ENCODE assay signal across 8 cellular contexts in genomic region chr20:49484180-49485140, GRCh38. TPM values are rescaled to one million over a fixed set of nuclear protein-coding genes. Genes with fewer than 3 reads are reported as not detected.
DNase-seq lines count a peak whose midpoint lies in the region; ATAC-seq, FAIRE-seq and TF ChIP-seq lines count a peak whose summit lies in the region.

No MANE protein-coding gene starts in this region.

- peak overlapping the region; percentile 97 for H3K4me2 ChIP-seq in BLaER1
- H3K4me2 ChIP-seq in H1 (ENCODE audit: insufficient read depth in 1 of 2, low read depth in 2 of 2, low read length in 2 of 2): peak overlapping the region; percentile 50 to 100

- no peak overlapping the region for H3K4ac ChIP-seq in H1 (replicated peaks; ENCODE audit: insufficient read length, low read depth, low read length)

- no peak overlapping the region for H2BK20ac ChIP-seq in H1 (ENCODE audit: low read length)

- peak overlapping the region; percentile 92; the same call in 1 of the 2 replicates for H2BK15ac ChIP-seq in H1 (ENCODE audit: low read length)

- H4K8ac ChIP-seq in H1 (ENCODE audit: extremely low read depth, insufficient read depth, low read length): no peak overlapping the region

- H3K27me3 ChIP-seq in BLaER1: peaks cover 37% of the 10 kb centered on the region
- peaks cover 0 to 12% (median 9%) of the 10 kb centered on the region in 4 experiments; a peak in 5 of 7 replicates for H3K27me3 ChIP-seq in H1 (replicated peaks in 1 of 4; ENCODE audit: control insufficient read depth in 3 of 4, extremely low read depth in 1 of 4, insufficient read depth in 3 of 4, low read length in 3 of 4)

- H2BK120ac ChIP-seq in H1 (replicated peaks; ENCODE audit: low read depth, low read length): no peak overlapping the region

- H3K56ac ChIP-seq in H1 (replicated peaks; ENCODE audit: insufficient read length, low read depth, low read length): no peak overlapping the region

- no peaks in the 10 kb centered on the region for H3K9me3 ChIP-seq in BLaER1
- H3K9me3 ChIP-seq in H1 (ENCODE audit: insufficient read depth in 2 of 2, low read depth in 1 of 2, low read length in 1 of 2): peaks cover 0 to 3% of the 10 kb centered on the region in 2 experiments; a peak in 2 of 4 replicates

- peaks cover 5% of the 10 kb centered on the region; the same call in 1 of the 2 replicates for H3K4me1 ChIP-seq in BLaER1
- peaks cover 0 to 5% (median under 1%) of the 10 kb centered on the region in 4 experiments; a peak in 2 of 7 replicates for H3K4me1 ChIP-seq in H1 (replicated peaks in 1 of 4; ENCODE audit: control insufficient read depth in 3 of 4, insufficient read depth in 4 of 4, low read length in 3 of 4)

- 6% methylated on average over 43 of the region's 61 CpGs; no CpG with 5 or more reads in 1 of the 2 experiments for WGBS in H1 (ENCODE audit: extremely low coverage in 1 of 2, insufficient coverage in 1 of 2, insufficient read length in 1 of 2, insufficient replicate concordance in 2 of 2, low coverage in 1 of 2, low lambda C conversion rate in 2 of 2, missing lambda C conversion rate in 1 of 2), 2 experiments

- no peaks in the 10 kb centered on the region for H3K79me2 ChIP-seq in H1 (ENCODE audit: control insufficient read depth in 1 of 2, insufficient read depth in 2 of 2, low read length in 2 of 2)

- no peak for FAIRE-seq in H1 (lab: Jason Lieb, UNC)

- peak; percentile 83 to 89 for TF ChIP-seq RAD21 in H1 (IDR thresholded peaks at IDR 0.05 in 1 of 2, conservative IDR thresholded peaks at IDR 0.05 in 1 of 2; ENCODE audit: low read depth in 2 of 2, low read length in 2 of 2)

- H3K36me3 ChIP-seq in BLaER1 (no peaks in the 10 kb centered on the region), H1 (ENCODE audit: control insufficient read depth in 2 of 4, insufficient read depth in 4 of 4, low read length in 3 of 4) (no peaks in the 10 kb centered on the region)

- H4K5ac ChIP-seq in H1 (ENCODE audit: insufficient read length, low read depth, low read length): no peak overlapping the region

- no peak overlapping the region; the same call in 1 of the 2 replicates for H2BK12ac ChIP-seq in H1 (ENCODE audit: low read depth, low read length)

- TF ChIP-seq CTCF in H1 (IDR thresholded peaks at IDR 0.05; ENCODE audit: control extremely low read depth in 1 of 3, insufficient read depth in 1 of 3, low read depth in 1 of 3, low read length in 3 of 3): peak; percentile 67 to 97 (median 83)

- H2AFZ ChIP-seq in H1 (ENCODE audit: low read length): peak overlapping the region; percentile 100; the same call in 1 of the 2 replicates

- peaks cover 6% of the 10 kb centered on the region; the same call in 1 of the 2 replicates for H3K23me2 ChIP-seq in H1 (ENCODE audit: low read depth, low read length)

- TF ChIP-seq EP300 in H1 (IDR thresholded peaks at IDR 0.05; ENCODE audit: borderline replicate concordance in 1 of 2, low read depth in 2 of 2, low read length in 2 of 2): peak in 1 of 2 experiments; percentile 39; a peak in 1 of 3 replicates

- H3K14ac ChIP-seq in H1 (ENCODE audit: insufficient read length): no peak overlapping the region

- H3K9ac ChIP-seq in BLaER1 (no peak overlapping the region), H1 (replicated peaks in 1 of 4; ENCODE audit: extremely low read depth in 1 of 4, low read depth in 3 of 4, low read length in 3 of 4) (peak overlapping the region in 2 of 4 experiments; percentile 38 to 52; a peak in 3 of 7 replicates)

- peaks cover 40% of the 10 kb centered on the region for H4K20me1 ChIP-seq in BLaER1
- peaks cover 0 to 5% of the 10 kb centered on the region in 2 experiments for H4K20me1 ChIP-seq in H1 (replicated peaks in 1 of 2; ENCODE audit: control insufficient read depth in 1 of 2, insufficient read depth in 2 of 2, low read length in 2 of 2)

- POLR2A ChIA-PET in H1 (lab: Charles Lee; ENCODE audit: partially characterized antibody): interaction anchor here (0.9 to 1.5 kb wide), 6 partner anchors 36 to 197 kb away, joined by 3 to 4 read pairs (median 4); no protein-coding TSS in a partner anchor

- H3K4me3 ChIP-seq in BLaER1: peak overlapping the region; percentile 66
- peak overlapping the region; percentile 41 to 72 (median 60) for H3K4me3 ChIP-seq in H1 (ENCODE audit: extremely low read depth in 1 of 4, insufficient read depth in 2 of 4, low read depth in 3 of 4, low read length in 4 of 4)

- H3K79me1 ChIP-seq in H1 (ENCODE audit: low read depth, low read length): no peaks in the 10 kb centered on the region

- CTCF ChIA-PET in H1 (lab: Charles Lee; ENCODE audit: partially characterized antibody): interaction anchor here (0.6 to 8.5 kb wide), 56 partner anchors 8 to 399 kb away, joined by 3 to 126 read pairs (median 4); no protein-coding TSS in a partner anchor

- H3K27ac ChIP-seq in BLaER1: no peak overlapping the region
- H3K27ac ChIP-seq in H1 (ENCODE audit: low read depth, low read length): no peak overlapping the region

- H2AK5ac ChIP-seq in H1 (ENCODE audit: low read depth, low read length): no peak overlapping the region

- H2BK5ac ChIP-seq in H1 (ENCODE audit: low read depth, low read length): no peak overlapping the region

- no peak overlapping the region for H4K91ac ChIP-seq in H1 (replicated peaks; ENCODE audit: insufficient read length, low read length)

- no peak overlapping the region for H3K18ac ChIP-seq in H1 (ENCODE audit: extremely low read depth, low read length)

- DNase-seq in HK-2 (ENCODE audit: unreplicated experiment): peak; percentile 77
- peak; percentile 95 for DNase-seq in NCI-H82 (lab: John Stamatoyannopoulos, UW)
- DNase-seq in activated CD8-positive, alpha-beta memory T cell treated with anti-CD3 and anti-CD28 coated beads, Interleukin-2, amount 50 U/mL, for 4 hours: peak; percentile 51
- DNase-seq in H1 (ENCODE audit: low read depth in 1 of 2, low spot score in 2 of 2): peak; percentile 57 to 92
- DNase-seq in mesenteric fat pad (ENCODE audit: low spot score): peak; percentile 92
- peak; percentile 31 for DNase-seq in stimulated activated CD8-positive, alpha-beta memory T cell treated with anti-CD3 and anti-CD28 coated beads, Interleukin-15, amount 100 ng/mL, for 24 hours (ENCODE audit: low read depth)

- no peak for TF ChIP-seq POLR2A in H1 (IDR thresholded peaks at IDR 0.05; ENCODE audit: control extremely low read depth in 1 of 2, low read depth in 2 of 2, low read length in 2 of 2)

- ATAC-seq in HG03159 (IDR thresholded peaks at IDR 0.05; ENCODE audit: unreplicated experiment): no peak

- no peak overlapping the region for H3K23ac ChIP-seq in H1 (ENCODE audit: insufficient read length)

TF ChIP-seq in H1, 55 proteins besides CTCF, POLR2A, EP300 and RAD21 (continues in another document):
- no peak for TF ChIP-seq CHD1 (IDR thresholded peaks at IDR 0.05; ENCODE audit: low read depth, low read length)
- 0 out of 2 replicates have a peak, but pooled peaks have one; percentile 40 for TF ChIP-seq GABPA (IDR thresholded peaks at IDR 0.05; ENCODE audit: borderline replicate concordance, insufficient read depth, low read length)
- TF ChIP-seq CREB1 (IDR thresholded peaks at IDR 0.05): no peak
- peak; percentile 30; the same call in 1 of the 2 replicates for TF ChIP-seq BACH1 (IDR thresholded peaks at IDR 0.05; ENCODE audit: low read length)
- TF ChIP-seq SIRT6 (IDR thresholded peaks at IDR 0.05; ENCODE audit: low read length): no peak
- TF ChIP-seq SIN3A (conservative IDR thresholded peaks at IDR 0.05 in 1 of 2, IDR thresholded peaks at IDR 0.05 in 1 of 2; ENCODE audit: low read depth in 1 of 2, low read length in 2 of 2): peak; percentile 29 to 68; a peak in 2 of 4 replicates
- TF ChIP-seq HDAC6 (IDR thresholded peaks at IDR 0.05; ENCODE audit: low read depth, low read length): no peak
- TF ChIP-seq CBX5 (IDR thresholded peaks at IDR 0.05; ENCODE audit: low read depth, low read length): no peak
- TF ChIP-seq, protein P1, sequence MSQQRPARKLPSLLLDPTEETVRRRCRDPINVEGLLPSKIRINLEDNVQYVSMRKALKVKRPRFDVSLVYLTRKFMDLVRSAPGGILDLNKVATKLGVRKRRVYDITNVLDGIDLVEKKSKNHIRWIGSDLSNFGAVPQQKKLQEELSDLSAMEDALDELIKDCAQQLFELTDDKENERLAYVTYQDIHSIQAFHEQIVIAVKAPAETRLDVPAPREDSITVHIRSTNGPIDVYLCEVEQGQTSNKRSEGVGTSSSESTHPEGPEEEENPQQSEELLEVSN (IDR thresholded peaks at IDR 0.05): no peak; the same call in 1 of the 2 replicates
- TF ChIP-seq HDAC2 (IDR thresholded peaks at IDR 0.05; ENCODE audit: borderline replicate concordance in 1 of 2, low read depth in 2 of 2, low read length in 2 of 2): no peak; a peak in 1 of 4 replicates
- no peak for TF ChIP-seq SUZ12 (IDR thresholded peaks at IDR 0.05; ENCODE audit: low read length)
- no peak for TF ChIP-seq NRF1 (IDR thresholded peaks at IDR 0.05; ENCODE audit: low read depth, low read length)
- TF ChIP-seq KDM1A (IDR thresholded peaks at IDR 0.05; ENCODE audit: borderline replicate concordance, low read length): no peak
- no peak for TF ChIP-seq CTBP2 (IDR thresholded peaks at IDR 0.05; ENCODE audit: borderline replicate concordance, insufficient read depth, insufficient read length, low read length)
- TF ChIP-seq POLR2AphosphoS5 (IDR thresholded peaks at IDR 0.05; ENCODE audit: low read depth, low read length): no peak
- no peak for TF ChIP-seq CHD2 (IDR thresholded peaks at IDR 0.05; ENCODE audit: low read length)
- TF ChIP-seq KDM5A (IDR thresholded peaks at IDR 0.05; ENCODE audit: low read length): no peak
- no peak for TF ChIP-seq RXRA (IDR thresholded peaks at IDR 0.05; ENCODE audit: insufficient read depth, low read depth, low read length)
- no peak for TF ChIP-seq RFX5 (IDR thresholded peaks at IDR 0.05; ENCODE audit: borderline replicate concordance, low read depth, low read length)
- TF ChIP-seq YY1 (IDR thresholded peaks at IDR 0.05; ENCODE audit: low read depth, low read length): 0 out of 2 replicates have a peak, but pooled peaks have one; percentile 31
- no peak for TF ChIP-seq SP2 (IDR thresholded peaks at IDR 0.05; ENCODE audit: low read length)
- no peak for TF ChIP-seq JUND (IDR thresholded peaks at IDR 0.05; ENCODE audit: low read length)
- peak; percentile 23; the same call in 1 of the 2 replicates for TF ChIP-seq TBP (IDR thresholded peaks at IDR 0.05; ENCODE audit: low read depth, low read length)

RNA-seq across cellular contexts. Expression of gene KCNB1, which starts 2.0 kb away (rescaled TPM):
- total RNA-seq in H1 (2021; fragmentation: NEBNext Ultra II Directional; extraction: Animal tissue kit (Norgen Biotek cat#: 25700)): 0.58 and 0.59 TPM in 2 replicates
- polyA plus RNA-seq in H1 (2011; rRNA removed): 0.47 and 0.67 TPM in 2 replicates
- polyA plus RNA-seq in H1 (2011; cell fraction: cytosol; rRNA removed): 0.56 TPM
- polyA plus RNA-seq in H1 (2011; cell fraction: nucleus; rRNA removed): 1.0 TPM
- 0.54 to 4.4 TPM (median 0.65 TPM) in 4 replicates for polyA plus RNA-seq in H1 (2012, experiment 1 of 2)
- 0.12 TPM for polyA plus RNA-seq in H1 (2012, experiment 2 of 2)
- 0.28 TPM for polyA plus RNA-seq in H1 (2013, experiment 1 of 2)
- 0.35 TPM for polyA plus RNA-seq in H1 (2013, experiment 2 of 2)
- polyA minus RNA-seq in H1 (2011; rRNA and poly(A)+ RNA removed): 1.7 and 6.4 TPM in 2 replicates
- 1.4 TPM for polyA minus RNA-seq in H1 (2011; cell fraction: cytosol; rRNA and poly(A)+ RNA removed)
- 1.7 TPM for polyA minus RNA-seq in H1 (2011; cell fraction: nucleus; rRNA and poly(A)+ RNA removed)
- 43.0 TPM for total RNA-seq in mesenteric fat pad

Comparison
In these comparisons a context has a peak if more than half of its experiments do, and no peak if none do; other contexts are left out.
1. DNase-seq: peak in every context shown above with its lines; median percentile 95 in NCI-H82; 92 in mesenteric fat pad; 77 in HK-2; 74 in H1; 51 in activated CD8-positive, alpha-beta memory T cell treated with anti-CD3 and anti-CD28 coated beads, Interleukin-2, amount 50 U/mL, for 4 hours; 31 in stimulated activated CD8-positive, alpha-beta memory T cell treated with anti-CD3 and anti-CD28 coated beads, Interleukin-15, amount 100 ng/mL, for 24 hours.
2. RNA of gene KCNB1, which starts 2.0 kb away (total RNA-seq): 43.0 TPM in mesenteric fat pad (single experiment); 0.58 to 0.59 TPM in H1; every median in the first group is over 10 times any median in the second.